In genomic region chr7:151276651-151277590, GRCh38 we compare ENCODE assay signal across 8 cellular contexts. TPM values are rescaled to one million over a fixed set of nuclear protein-coding genes. Genes with fewer than 3 reads are reported as not detected.
DNase-seq lines count a peak whose midpoint lies in the region; ATAC-seq and TF ChIP-seq lines count a peak whose summit lies in the region.

No MANE protein-coding gene starts in this region.

- peak overlapping the region; percentile 48 for H3K4me3 ChIP-seq in OCI-LY1 (ENCODE audit: low read depth, low read length, poor library complexity, severe bottlenecking)
- H3K4me3 ChIP-seq in fibroblast of the aortic adventitia (ENCODE audit: low read depth, low read length), result peak overlapping the region; percentile 65

- peaks cover 11% of the 10 kb centered on the region for H3K4me1 ChIP-seq in OCI-LY1 (ENCODE audit: insufficient read depth, low read length, severe bottlenecking)

- H3K27me3 ChIP-seq in OCI-LY1 (ENCODE audit: insufficient read depth, low read length), result peaks cover 10% of the 10 kb centered on the region; the same call in 1 of the 2 replicates

- peaks cover 28% of the 10 kb centered on the region for H3K27me3 Mint-ChIP-seq in activated T-helper 1 cell treated with anti-CD3 and anti-CD28 coated beads, Interleukin-12 subunit alpha, Interleukin-12 subunit beta, Interleukin-2, Interleukin-4 antibody, amounts not matched to agents 30 ng/mL and 10 ng/mL and 1 ng/mL, durations not matched to agents 14 hours and 24 hours and 36 hours (ENCODE audit: insufficient read depth)
- peaks cover 34% of the 10 kb centered on the region for H3K27me3 Mint-ChIP-seq in nephron (ENCODE audit: low read depth)

- H3K27ac Mint-ChIP-seq in activated T-helper 1 cell treated with anti-CD3 and anti-CD28 coated beads, Interleukin-12 subunit alpha, Interleukin-12 subunit beta, Interleukin-2, Interleukin-4 antibody, amounts not matched to agents 30 ng/mL and 10 ng/mL and 1 ng/mL, durations not matched to agents 14 hours and 24 hours and 36 hours, result peak overlapping the region; percentile 82
- H3K27ac Mint-ChIP-seq in nephron, result peak overlapping the region in 2 of 3 experiments; percentile 82 to 86

- no peaks in the 10 kb centered on the region for H3K9me2 ChIP-seq in OCI-LY1 (ENCODE audit: low read depth, low read length)

- DNase-seq in EL (peak; percentile 60), HK-2 (ENCODE audit: unreplicated experiment) (peak; percentile 39), fibroblast of the aortic adventitia (ENCODE audit: low read depth) (peak; percentile 64)
- DNase-seq in activated T-helper 1 cell treated with anti-CD3 and anti-CD28 coated beads, Interleukin-12 subunit alpha, Interleukin-12 subunit beta, Interleukin-2, Interleukin-4 antibody, amounts not matched to agents 30 ng/mL and 10 ng/mL and 1 ng/mL, durations not matched to agents 14 hours and 24 hours and 36 hours (ENCODE audit: low spot score), result peak; percentile 47
- peak; percentile 62 for DNase-seq in stimulated activated naive CD8-positive, alpha-beta T cell treated with anti-CD3 and anti-CD28 coated beads, Interleukin-15, Interleukin-2, amounts not matched to agents 100 U/mL and 50 U/mL, for 24 hours

- H3K4me1 Mint-ChIP-seq in activated T-helper 1 cell treated with anti-CD3 and anti-CD28 coated beads, Interleukin-12 subunit alpha, Interleukin-12 subunit beta, Interleukin-2, Interleukin-4 antibody, amounts not matched to agents 30 ng/mL and 10 ng/mL and 1 ng/mL, durations not matched to agents 14 hours and 24 hours and 36 hours (ENCODE audit: low read depth), result peaks cover 22% of the 10 kb centered on the region
- peaks cover 39% of the 10 kb centered on the region for H3K4me1 Mint-ChIP-seq in nephron

- H3F3A ChIP-seq in OCI-LY1 (ENCODE audit: insufficient read depth, low read length), result no peaks in the 10 kb centered on the region

- H3K27ac ChIP-seq in OCI-LY1 (ENCODE audit: low read depth, low read length, poor library complexity, severe bottlenecking), result no peak overlapping the region

- H3K4me2 ChIP-seq in OCI-LY1 (ENCODE audit: low read length), result peak overlapping the region; percentile 59

- no peaks in the 10 kb centered on the region for H3K36me3 Mint-ChIP-seq in activated T-helper 1 cell treated with anti-CD3 and anti-CD28 coated beads, Interleukin-12 subunit alpha, Interleukin-12 subunit beta, Interleukin-2, Interleukin-4 antibody, amounts not matched to agents 30 ng/mL and 10 ng/mL and 1 ng/mL, durations not matched to agents 14 hours and 24 hours and 36 hours (ENCODE audit: low read depth)
- H3K36me3 Mint-ChIP-seq in nephron (ENCODE audit: low read depth), result no peaks in the 10 kb centered on the region

- H3K79me2 ChIP-seq in OCI-LY1 (ENCODE audit: insufficient read depth, low read length), result no peaks in the 10 kb centered on the region

- peak overlapping the region; percentile 66 for H3K4me3 Mint-ChIP-seq in activated T-helper 1 cell treated with anti-CD3 and anti-CD28 coated beads, Interleukin-12 subunit alpha, Interleukin-12 subunit beta, Interleukin-2, Interleukin-4 antibody, amounts not matched to agents 30 ng/mL and 10 ng/mL and 1 ng/mL, durations not matched to agents 14 hours and 24 hours and 36 hours
- H3K4me3 Mint-ChIP-seq in nephron, result peak overlapping the region; percentile 76 to 85 (median 80)

- H4K20me1 ChIP-seq in OCI-LY1 (ENCODE audit: insufficient read depth, low read length), result no peaks in the 10 kb centered on the region

- H3K36me3 ChIP-seq in OCI-LY1 (ENCODE audit: insufficient read depth, low read length), result no peaks in the 10 kb centered on the region

- no peaks in the 10 kb centered on the region for H3K9me3 Mint-ChIP-seq in activated T-helper 1 cell treated with anti-CD3 and anti-CD28 coated beads, Interleukin-12 subunit alpha, Interleukin-12 subunit beta, Interleukin-2, Interleukin-4 antibody, amounts not matched to agents 30 ng/mL and 10 ng/mL and 1 ng/mL, durations not matched to agents 14 hours and 24 hours and 36 hours
- H3K9me3 Mint-ChIP-seq in nephron, result no peaks in the 10 kb centered on the region

- peak; percentile 66 for ATAC-seq in stimulated activated naive CD8-positive, alpha-beta T cell treated with anti-CD3 and anti-CD28 coated beads, Interleukin-15, Interleukin-2, amounts not matched to agents 100 U/mL and 50 U/mL, for 24 hours
- no peak for ATAC-seq in HG03378 (IDR thresholded peaks at IDR 0.05; ENCODE audit: unreplicated experiment)

- TF ChIP-seq CTCF in OCI-LY1 (IDR thresholded peaks at IDR 0.05; ENCODE audit: low read length) (no peak), fibroblast of the aortic adventitia (IDR thresholded peaks at IDR 0.05; ENCODE audit: insufficient read depth, low read length) (no peak), nephron (IDR thresholded peaks at IDR 0.05; ENCODE audit: unreplicated experiment in 3 of 3) (no peak)

- peak overlapping the region; percentile 8; the same call in 1 of the 2 replicates for H3K9ac ChIP-seq in OCI-LY1 (ENCODE audit: low read length)

- peak overlapping the region; percentile 10 for H2AFZ ChIP-seq in OCI-LY1 (ENCODE audit: low read length)

- intact Hi-C loops in activated T-helper 1 cell treated with anti-CD3 and anti-CD28 coated beads, Interleukin-12 subunit alpha, Interleukin-12 subunit beta, Interleukin-2, Interleukin-4 antibody, amounts not matched to agents 30 ng/mL and 10 ng/mL and 1 ng/mL, durations not matched to agents 14 hours and 24 hours and 36 hours (cut with micrococcal nuclease), result loop anchor here (1.0 kb wide), 3 partner anchors 9 to 73 kb away; partner anchors contain the start of gene CHPF2

- H3K9me3 ChIP-seq in OCI-LY1 (ENCODE audit: low read length), result no peaks in the 10 kb centered on the region

RNA-seq across cellular contexts. Expression of gene SMARCD3, which starts 28.4 kb away (rescaled TPM):
- 2.4 and 3.1 TPM in 2 replicates for total RNA-seq in activated T-helper 1 cell treated with anti-CD3 and anti-CD28 coated beads, Interleukin-12 subunit alpha, Interleukin-12 subunit beta, Interleukin-2, Interleukin-4 antibody, amounts not matched to agents 30 ng/mL and 10 ng/mL and 1 ng/mL, durations not matched to agents 14 hours and 24 hours and 36 hours
- 44.9 and 59.7 TPM in 2 replicates for total RNA-seq in fibroblast of the aortic adventitia (ENCODE audit: low replicate concordance)

RNA-seq across cellular contexts. Expression of gene CHPF2, which starts 44.6 kb away (rescaled TPM):
- 45.6 and 48.5 TPM in 2 replicates for total RNA-seq in activated T-helper 1 cell treated with anti-CD3 and anti-CD28 coated beads, Interleukin-12 subunit alpha, Interleukin-12 subunit beta, Interleukin-2, Interleukin-4 antibody, amounts not matched to agents 30 ng/mL and 10 ng/mL and 1 ng/mL, durations not matched to agents 14 hours and 24 hours and 36 hours
- total RNA-seq in fibroblast of the aortic adventitia (ENCODE audit: low replicate concordance), result 33.0 and 47.0 TPM in 2 replicates

RNA-seq across cellular contexts. Expression of gene ABCF2, which starts 49.9 kb away (rescaled TPM):
- total RNA-seq in activated T-helper 1 cell treated with anti-CD3 and anti-CD28 coated beads, Interleukin-12 subunit alpha, Interleukin-12 subunit beta, Interleukin-2, Interleukin-4 antibody, amounts not matched to agents 30 ng/mL and 10 ng/mL and 1 ng/mL, durations not matched to agents 14 hours and 24 hours and 36 hours, result 81.7 and 85.4 TPM in 2 replicates
- 18.8 and 50.9 TPM in 2 replicates for total RNA-seq in fibroblast of the aortic adventitia (ENCODE audit: low replicate concordance)

Comparison
In these comparisons a context has a peak if more than half of its experiments do, and no peak if none do; other contexts are left out.
1. RNA of gene SMARCD3, which starts 28.4 kb away (total RNA-seq): 44.9 to 59.7 TPM in fibroblast of the aortic adventitia; 2.4 to 3.1 TPM in activated T-helper 1 cell treated with anti-CD3 and anti-CD28 coated beads, Interleukin-12 subunit alpha, Interleukin-12 subunit beta, Interleukin-2, Interleukin-4 antibody, amounts not matched to agents 30 ng/mL and 10 ng/mL and 1 ng/mL, durations not matched to agents 14 hours and 24 hours and 36 hours; every median in the first group is over 10 times any median in the second.
2. Peak in every context shown above with its lines, with median percentiles within 50 percentile points of each other: DNase-seq.